In genomic region chr11:111268303-111268702, GRCh38 we compare ENCODE assay signal across 4 cellular contexts. TPM values are rescaled to one million over a fixed set of nuclear protein-coding genes. Genes with fewer than 3 reads are reported as not detected.
"Had no signal": no experiment of that assay in that cellular context is flagged by ENCODE, and none has a peak within 500 bp of the region (broad histone marks: within the 10 kb centered on the region; RNA-seq: fewer than 3 reads in every experiment).

No MANE protein-coding gene starts in this region.

RNA-seq across cellular contexts. Expression of gene POU2AF2, which starts 22.8 kb away (rescaled TPM):
- total RNA-seq: LHCN-M2, M059J, MCF 10A, NCI-H460 had no signal

RNA-seq across cellular contexts. Expression of gene POU2AF3, which starts 30.0 kb away (rescaled TPM):
- total RNA-seq: LHCN-M2, M059J, MCF 10A had no signal
